24 cellular contexts compared by ENCODE assay signal in genomic region chr16:67419931-67420330, GRCh38. TPM values are rescaled to one million over a fixed set of nuclear protein-coding genes. Genes with fewer than 3 reads are reported as not detected.
"Had no signal": no experiment of that assay in that cellular context is flagged by ENCODE, and none has a peak within 500 bp of the region (broad histone marks: within the 10 kb centered on the region; RNA-seq: fewer than 3 reads in every experiment).

No MANE protein-coding gene starts in this region.

- H3K27ac ChIP-seq: adrenal gland, esophagus muscularis mucosa, neutrophil, parathyroid adenoma, upper lobe of right lung had no signal

- H3K79me2 ChIP-seq: parathyroid adenoma had no signal

- H3K36me3 ChIP-seq: adrenal gland, esophagus muscularis mucosa, neutrophil, upper lobe of right lung had no signal

- H3K4me3 ChIP-seq: adrenal gland, esophagus muscularis mucosa, upper lobe of right lung had no signal

- DNase-seq: activated CD4-positive, alpha-beta memory T cell treated with anti-CD3 and anti-CD28 coated beads for 36 hours; activated CD4-positive, alpha-beta T cell treated with anti-CD3 and anti-CD28 coated beads for 36 hours; activated gamma-delta T cell treated with Interleukin-2 at 50 U/mL for 16 hours; activated T-cell treated with anti-CD3 and anti-CD28 coated beads for 4 hours; adrenal gland; effector CD4-positive, alpha-beta T cell; left cardiac atrium; mesenchymal stem cell; naive thymus-derived CD4-positive, alpha-beta T cell; stimulated activated CD4-positive, alpha-beta T cell treated with anti-CD3 and anti-CD28 coated beads, Interleukin-12 subunit alpha, Interleukin-12 subunit beta, amount 100 ng/mL, for 4 hours; stimulated activated CD4-positive, alpha-beta T cell treated with anti-CD3 and anti-CD28 coated beads, Interleukin-1b, Interleukin-23, amount 100 ng/mL, for 48 hours; stimulated activated CD8-positive, alpha-beta memory T cell treated with anti-CD3 and anti-CD28 coated beads, Interleukin-4, amount 100 ng/mL, for 48 hours; stimulated activated naive CD4-positive, alpha-beta T cell; T-helper 2 cell; upper lobe of right lung had no signal

- H3K9me3 Mint-ChIP-seq: activated CD4-positive, alpha-beta memory T cell treated with anti-CD3 and anti-CD28 coated beads for 36 hours; activated naive CD4-positive, alpha-beta T cell treated with anti-CD3 and anti-CD28 coated beads, Interleukin-2, amount 50 U/mL, for 72 hours; activated T-helper 1 cell treated with anti-CD3 and anti-CD28 coated beads, Interleukin-12 subunit alpha, Interleukin-12 subunit beta, Interleukin-2, Interleukin-4 antibody, amounts not matched to agents 30 ng/mL and 10 ng/mL and 1 ng/mL, durations not matched to agents 14 hours and 24 hours and 36 hours had no signal

- H3K9ac ChIP-seq: parathyroid adenoma had no signal

- FAIRE-seq: astrocyte, bronchial epithelial cell, endothelial cell of umbilical vein had no signal

- H3K4me3 Mint-ChIP-seq: activated CD4-positive, alpha-beta memory T cell treated with anti-CD3 and anti-CD28 coated beads for 36 hours; activated CD4-positive, alpha-beta T cell treated with anti-CD3 and anti-CD28 coated beads for 36 hours; activated T-helper 1 cell treated with anti-CD3 and anti-CD28 coated beads, Interleukin-12 subunit alpha, Interleukin-12 subunit beta, Interleukin-2, Interleukin-4 antibody, amounts not matched to agents 30 ng/mL and 10 ng/mL and 1 ng/mL, durations not matched to agents 14 hours and 24 hours and 36 hours; naive thymus-derived CD4-positive, alpha-beta T cell had no signal

- H3K9me3 ChIP-seq: adrenal gland, esophagus muscularis mucosa, neutrophil, upper lobe of right lung had no signal

- H3K27ac Mint-ChIP-seq: activated CD4-positive, alpha-beta memory T cell treated with anti-CD3 and anti-CD28 coated beads for 36 hours; activated CD4-positive, alpha-beta T cell treated with anti-CD3 and anti-CD28 coated beads for 36 hours; activated naive CD4-positive, alpha-beta T cell treated with anti-CD3 and anti-CD28 coated beads, Interleukin-2, amount 50 U/mL, for 72 hours; activated T-helper 1 cell treated with anti-CD3 and anti-CD28 coated beads, Interleukin-12 subunit alpha, Interleukin-12 subunit beta, Interleukin-2, Interleukin-4 antibody, amounts not matched to agents 30 ng/mL and 10 ng/mL and 1 ng/mL, durations not matched to agents 14 hours and 24 hours and 36 hours; naive thymus-derived CD4-positive, alpha-beta T cell had no signal

- ATAC-seq: activated CD4-positive, alpha-beta T cell treated with anti-CD3 and anti-CD28 coated beads for 36 hours; activated naive CD4-positive, alpha-beta T cell treated with anti-CD3 and anti-CD28 coated beads, Interleukin-2, amount 50 U/mL, for 72 hours; left cardiac atrium; naive thymus-derived CD4-positive, alpha-beta T cell; upper lobe of right lung had no signal

- H3K36me3 Mint-ChIP-seq: activated CD4-positive, alpha-beta memory T cell treated with anti-CD3 and anti-CD28 coated beads for 36 hours; naive thymus-derived CD4-positive, alpha-beta T cell had no signal

- H3K27me3 ChIP-seq: adrenal gland had no signal

RNA-seq across cellular contexts. Expression of gene ZDHHC1, which starts 3.7 kb away (rescaled TPM):
- polyA plus RNA-seq: naive thymus-derived CD4-positive, alpha-beta T cell had no signal

RNA-seq across cellular contexts. Expression of gene HSD11B2, which starts 11.0 kb away (rescaled TPM):
- total RNA-seq: astrocyte, endothelial cell of umbilical vein, fibroblast of villous mesenchyme had no signal
- polyA plus RNA-seq: naive thymus-derived CD4-positive, alpha-beta T cell had no signal

RNA-seq across cellular contexts. Expression of gene TPPP3, which starts 26.6 kb away (rescaled TPM):
- total RNA-seq: activated CD4-positive, alpha-beta memory T cell treated with anti-CD3 and anti-CD28 coated beads for 36 hours; activated CD4-positive, alpha-beta T cell treated with anti-CD3 and anti-CD28 coated beads for 36 hours; activated naive CD4-positive, alpha-beta T cell treated with anti-CD3 and anti-CD28 coated beads, Interleukin-2, amount 50 U/mL, for 72 hours; activated T-helper 1 cell treated with anti-CD3 and anti-CD28 coated beads, Interleukin-12 subunit alpha, Interleukin-12 subunit beta, Interleukin-2, Interleukin-4 antibody, amounts not matched to agents 30 ng/mL and 10 ng/mL and 1 ng/mL, durations not matched to agents 14 hours and 24 hours and 36 hours; bronchial epithelial cell had no signal
